In the genomic region with DNA sequence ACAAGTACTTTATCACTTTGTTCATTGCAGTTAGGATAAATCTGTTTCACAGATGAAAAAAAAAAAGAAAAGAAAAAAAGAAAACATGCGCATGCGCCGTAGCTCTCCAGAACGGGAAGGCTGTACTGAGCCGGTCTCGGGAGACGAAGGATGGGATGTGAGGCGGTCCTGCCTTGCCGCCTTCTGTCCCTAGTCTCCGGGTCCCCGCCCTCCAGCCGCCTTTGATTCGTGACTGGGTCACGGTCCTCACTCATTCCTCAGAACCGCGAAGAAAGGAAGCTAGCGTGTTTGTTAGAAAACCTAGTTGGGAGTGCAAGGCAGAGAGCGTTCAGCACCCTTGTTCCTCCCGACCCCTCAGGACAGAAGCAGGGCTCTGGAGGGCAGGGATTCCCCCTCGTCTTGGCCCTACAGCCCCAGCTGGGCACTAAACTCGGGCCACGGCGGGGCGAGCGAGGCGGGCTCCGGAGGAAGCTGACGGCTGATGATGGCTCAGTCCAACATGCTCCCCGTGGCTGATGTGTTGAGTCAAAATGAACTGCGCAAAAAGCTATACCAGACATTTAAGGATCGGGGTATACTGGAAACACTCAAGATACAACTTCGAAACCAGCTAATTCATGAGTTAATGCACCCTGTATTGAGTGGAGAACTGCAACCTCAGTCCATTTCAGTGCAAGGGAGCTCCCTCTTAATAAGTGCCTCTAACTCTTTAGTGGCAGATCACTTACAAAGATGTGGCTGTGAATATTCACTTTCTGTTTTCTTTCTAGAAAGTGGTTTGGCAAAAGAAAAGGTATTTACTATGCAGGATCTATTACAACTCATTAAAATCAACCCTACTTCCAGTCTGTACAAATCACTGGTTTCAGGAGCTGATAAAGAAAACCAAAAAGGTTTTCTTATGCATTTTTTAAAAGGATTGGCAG, we compare ENCODE assay signal across 2 cellular contexts.
TF ChIP-seq lines count a peak whose summit lies in the region.

No MANE protein-coding gene starts in this region.

TF ChIP-seq in liver, 16 proteins besides CTCF, POLR2A, EP300 and RAD21 (continued from another document):
- TF ChIP-seq NR2F2 (IDR thresholded peaks at IDR 0.05) (no peak), MAX (IDR thresholded peaks at IDR 0.05) (no peak), RXRA (IDR thresholded peaks at IDR 0.05) (no peak), ATF3 (IDR thresholded peaks at IDR 0.05) (no peak), HNF4G (IDR thresholded peaks at IDR 0.05) (no peak), GABPA (IDR thresholded peaks at IDR 0.05 in 1 of 2, conservative IDR thresholded peaks at IDR 0.05 in 1 of 2) (no peak), FOXA2 (IDR thresholded peaks at IDR 0.05) (no peak), TAF1 (conservative IDR thresholded peaks at IDR 0.05) (no peak), EGR1 (IDR thresholded peaks at IDR 0.05; ENCODE audit: low read depth in 2 of 2) (no peak), JUND (IDR thresholded peaks at IDR 0.05) (no peak), YY1 (IDR thresholded peaks at IDR 0.05) (no peak)
- TF ChIP-seq, protein P1, sequence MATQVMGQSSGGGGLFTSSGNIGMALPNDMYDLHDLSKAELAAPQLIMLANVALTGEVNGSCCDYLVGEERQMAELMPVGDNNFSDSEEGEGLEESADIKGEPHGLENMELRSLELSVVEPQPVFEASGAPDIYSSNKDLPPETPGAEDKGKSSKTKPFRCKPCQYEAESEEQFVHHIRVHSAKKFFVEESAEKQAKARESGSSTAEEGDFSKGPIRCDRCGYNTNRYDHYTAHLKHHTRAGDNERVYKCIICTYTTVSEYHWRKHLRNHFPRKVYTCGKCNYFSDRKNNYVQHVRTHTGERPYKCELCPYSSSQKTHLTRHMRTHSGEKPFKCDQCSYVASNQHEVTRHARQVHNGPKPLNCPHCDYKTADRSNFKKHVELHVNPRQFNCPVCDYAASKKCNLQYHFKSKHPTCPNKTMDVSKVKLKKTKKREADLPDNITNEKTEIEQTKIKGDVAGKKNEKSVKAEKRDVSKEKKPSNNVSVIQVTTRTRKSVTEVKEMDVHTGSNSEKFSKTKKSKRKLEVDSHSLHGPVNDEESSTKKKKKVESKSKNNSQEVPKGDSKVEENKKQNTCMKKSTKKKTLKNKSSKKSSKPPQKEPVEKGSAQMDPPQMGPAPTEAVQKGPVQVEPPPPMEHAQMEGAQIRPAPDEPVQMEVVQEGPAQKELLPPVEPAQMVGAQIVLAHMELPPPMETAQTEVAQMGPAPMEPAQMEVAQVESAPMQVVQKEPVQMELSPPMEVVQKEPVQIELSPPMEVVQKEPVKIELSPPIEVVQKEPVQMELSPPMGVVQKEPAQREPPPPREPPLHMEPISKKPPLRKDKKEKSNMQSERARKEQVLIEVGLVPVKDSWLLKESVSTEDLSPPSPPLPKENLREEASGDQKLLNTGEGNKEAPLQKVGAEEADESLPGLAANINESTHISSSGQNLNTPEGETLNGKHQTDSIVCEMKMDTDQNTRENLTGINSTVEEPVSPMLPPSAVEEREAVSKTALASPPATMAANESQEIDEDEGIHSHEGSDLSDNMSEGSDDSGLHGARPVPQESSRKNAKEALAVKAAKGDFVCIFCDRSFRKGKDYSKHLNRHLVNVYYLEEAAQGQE (IDR thresholded peaks at IDR 0.05), result no peak
- TF ChIP-seq, protein P2, sequence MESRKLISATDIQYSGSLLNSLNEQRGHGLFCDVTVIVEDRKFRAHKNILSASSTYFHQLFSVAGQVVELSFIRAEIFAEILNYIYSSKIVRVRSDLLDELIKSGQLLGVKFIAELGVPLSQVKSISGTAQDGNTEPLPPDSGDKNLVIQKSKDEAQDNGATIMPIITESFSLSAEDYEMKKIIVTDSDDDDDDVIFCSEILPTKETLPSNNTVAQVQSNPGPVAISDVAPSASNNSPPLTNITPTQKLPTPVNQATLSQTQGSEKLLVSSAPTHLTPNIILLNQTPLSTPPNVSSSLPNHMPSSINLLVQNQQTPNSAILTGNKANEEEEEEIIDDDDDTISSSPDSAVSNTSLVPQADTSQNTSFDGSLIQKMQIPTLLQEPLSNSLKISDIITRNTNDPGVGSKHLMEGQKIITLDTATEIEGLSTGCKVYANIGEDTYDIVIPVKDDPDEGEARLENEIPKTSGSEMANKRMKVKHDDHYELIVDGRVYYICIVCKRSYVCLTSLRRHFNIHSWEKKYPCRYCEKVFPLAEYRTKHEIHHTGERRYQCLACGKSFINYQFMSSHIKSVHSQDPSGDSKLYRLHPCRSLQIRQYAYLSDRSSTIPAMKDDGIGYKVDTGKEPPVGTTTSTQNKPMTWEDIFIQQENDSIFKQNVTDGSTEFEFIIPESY (IDR thresholded peaks at IDR 0.05), result no peak
TF ChIP-seq in liver: peak in this region for 0.

TF ChIP-seq in HepG2, 621 proteins besides CTCF, POLR2A, EP300 and RAD21 (continued from another document):
- no peak for TF ChIP-seq IRF1 (CRISPR knock-in tag; IDR thresholded peaks at IDR 0.05; ENCODE audit: low read depth)
- no peak for TF ChIP-seq AHR (CRISPR knock-in tag; IDR thresholded peaks at IDR 0.05)
- TF ChIP-seq, protein P3, sequence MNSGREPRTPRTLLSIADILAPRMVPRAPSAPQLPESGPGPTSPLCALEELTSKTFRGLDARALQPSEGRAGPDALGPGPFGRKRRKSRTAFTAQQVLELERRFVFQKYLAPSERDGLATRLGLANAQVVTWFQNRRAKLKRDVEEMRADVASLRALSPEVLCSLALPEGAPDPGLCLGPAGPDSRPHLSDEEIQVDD (CRISPR knock-in tag; IDR thresholded peaks at IDR 0.05; ENCODE audit: borderline replicate concordance), result no peak
- no peak for TF ChIP-seq MEF2D (CRISPR knock-in tag; IDR thresholded peaks at IDR 0.05)
- no peak for TF ChIP-seq ZNF75D (CRISPR knock-in tag; IDR thresholded peaks at IDR 0.05; ENCODE audit: borderline replicate concordance)
- TF ChIP-seq, protein P4, sequence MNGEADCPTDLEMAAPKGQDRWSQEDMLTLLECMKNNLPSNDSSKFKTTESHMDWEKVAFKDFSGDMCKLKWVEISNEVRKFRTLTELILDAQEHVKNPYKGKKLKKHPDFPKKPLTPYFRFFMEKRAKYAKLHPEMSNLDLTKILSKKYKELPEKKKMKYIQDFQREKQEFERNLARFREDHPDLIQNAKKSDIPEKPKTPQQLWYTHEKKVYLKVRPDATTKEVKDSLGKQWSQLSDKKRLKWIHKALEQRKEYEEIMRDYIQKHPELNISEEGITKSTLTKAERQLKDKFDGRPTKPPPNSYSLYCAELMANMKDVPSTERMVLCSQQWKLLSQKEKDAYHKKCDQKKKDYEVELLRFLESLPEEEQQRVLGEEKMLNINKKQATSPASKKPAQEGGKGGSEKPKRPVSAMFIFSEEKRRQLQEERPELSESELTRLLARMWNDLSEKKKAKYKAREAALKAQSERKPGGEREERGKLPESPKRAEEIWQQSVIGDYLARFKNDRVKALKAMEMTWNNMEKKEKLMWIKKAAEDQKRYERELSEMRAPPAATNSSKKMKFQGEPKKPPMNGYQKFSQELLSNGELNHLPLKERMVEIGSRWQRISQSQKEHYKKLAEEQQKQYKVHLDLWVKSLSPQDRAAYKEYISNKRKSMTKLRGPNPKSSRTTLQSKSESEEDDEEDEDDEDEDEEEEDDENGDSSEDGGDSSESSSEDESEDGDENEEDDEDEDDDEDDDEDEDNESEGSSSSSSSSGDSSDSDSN (CRISPR knock-in tag; IDR thresholded peaks at IDR 0.05), result no peak
- TF ChIP-seq ZNF510 (CRISPR knock-in tag; IDR thresholded peaks at IDR 0.05; ENCODE audit: low read depth), result no peak
- no peak for TF ChIP-seq ZNF468 (CRISPR knock-in tag; IDR thresholded peaks at IDR 0.05)
- no peak for TF ChIP-seq KLF15 (CRISPR knock-in tag; IDR thresholded peaks at IDR 0.05; ENCODE audit: borderline replicate concordance)
TF ChIP-seq in HepG2: peak in this region for 0.
